1 cellular context compared by ENCODE assay signal in the genomic region with DNA sequence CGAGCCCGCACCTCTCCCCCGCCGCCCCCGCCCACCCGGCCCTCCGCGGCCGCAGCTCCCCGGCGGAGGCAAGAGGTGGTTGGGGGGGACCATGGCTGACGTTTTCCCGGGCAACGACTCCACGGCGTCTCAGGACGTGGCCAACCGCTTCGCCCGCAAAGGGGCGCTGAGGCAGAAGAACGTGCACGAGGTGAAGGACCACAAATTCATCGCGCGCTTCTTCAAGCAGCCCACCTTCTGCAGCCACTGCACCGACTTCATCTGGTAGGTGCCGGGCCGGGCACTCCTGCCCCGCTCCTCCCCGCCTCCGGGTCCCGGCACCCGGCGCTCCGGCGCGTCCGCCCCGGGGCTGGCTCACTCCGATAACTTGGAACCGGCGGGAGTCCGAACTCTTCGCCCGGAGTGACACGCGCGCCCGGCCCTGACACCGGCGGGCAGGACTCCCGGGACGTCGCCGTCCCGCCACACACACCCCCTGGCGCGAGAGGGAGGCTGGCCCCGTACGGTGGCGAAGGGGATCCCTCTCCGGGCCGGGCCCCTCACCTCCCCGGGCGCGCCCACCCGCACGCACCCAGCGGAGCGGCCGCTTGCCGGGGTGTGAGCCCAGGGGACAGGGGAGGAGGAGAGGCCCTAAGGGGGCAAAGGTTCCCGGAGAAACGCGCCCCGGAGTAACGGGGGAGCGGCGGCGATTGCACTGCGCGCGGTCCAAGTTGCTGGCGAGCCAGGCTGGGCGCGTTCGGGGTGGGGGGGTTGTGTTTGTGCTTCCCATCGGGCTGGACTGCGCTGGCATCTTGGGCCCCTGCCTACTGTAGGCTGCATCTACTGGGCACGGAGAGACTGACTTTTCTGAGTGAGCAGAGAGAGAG.
TF ChIP-seq lines count a peak whose summit lies in the region.

No MANE protein-coding gene starts in this region.

TF ChIP-seq in HEK293, 187 proteins besides CTCF, POLR2A, EP300 and RAD21 (continued from another document):
- TF ChIP-seq, protein P1, sequence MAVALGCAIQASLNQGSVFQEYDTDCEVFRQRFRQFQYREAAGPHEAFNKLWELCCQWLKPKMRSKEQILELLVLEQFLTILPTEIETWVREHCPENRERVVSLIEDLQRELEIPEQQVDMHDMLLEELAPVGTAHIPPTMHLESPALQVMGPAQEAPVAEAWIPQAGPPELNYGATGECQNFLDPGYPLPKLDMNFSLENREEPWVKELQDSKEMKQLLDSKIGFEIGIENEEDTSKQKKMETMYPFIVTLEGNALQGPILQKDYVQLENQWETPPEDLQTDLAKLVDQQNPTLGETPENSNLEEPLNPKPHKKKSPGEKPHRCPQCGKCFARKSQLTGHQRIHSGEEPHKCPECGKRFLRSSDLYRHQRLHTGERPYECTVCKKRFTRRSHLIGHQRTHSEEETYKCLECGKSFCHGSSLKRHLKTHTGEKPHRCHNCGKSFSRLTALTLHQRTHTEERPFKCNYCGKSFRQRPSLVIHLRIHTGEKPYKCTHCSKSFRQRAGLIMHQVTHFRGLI (tag by site-specific recombination; IDR thresholded peaks at IDR 0.05): peak; percentile 78
- peak; percentile 63 for TF ChIP-seq ZBTB48 (tag by site-specific recombination; IDR thresholded peaks at IDR 0.05)
- TF ChIP-seq, protein P2, sequence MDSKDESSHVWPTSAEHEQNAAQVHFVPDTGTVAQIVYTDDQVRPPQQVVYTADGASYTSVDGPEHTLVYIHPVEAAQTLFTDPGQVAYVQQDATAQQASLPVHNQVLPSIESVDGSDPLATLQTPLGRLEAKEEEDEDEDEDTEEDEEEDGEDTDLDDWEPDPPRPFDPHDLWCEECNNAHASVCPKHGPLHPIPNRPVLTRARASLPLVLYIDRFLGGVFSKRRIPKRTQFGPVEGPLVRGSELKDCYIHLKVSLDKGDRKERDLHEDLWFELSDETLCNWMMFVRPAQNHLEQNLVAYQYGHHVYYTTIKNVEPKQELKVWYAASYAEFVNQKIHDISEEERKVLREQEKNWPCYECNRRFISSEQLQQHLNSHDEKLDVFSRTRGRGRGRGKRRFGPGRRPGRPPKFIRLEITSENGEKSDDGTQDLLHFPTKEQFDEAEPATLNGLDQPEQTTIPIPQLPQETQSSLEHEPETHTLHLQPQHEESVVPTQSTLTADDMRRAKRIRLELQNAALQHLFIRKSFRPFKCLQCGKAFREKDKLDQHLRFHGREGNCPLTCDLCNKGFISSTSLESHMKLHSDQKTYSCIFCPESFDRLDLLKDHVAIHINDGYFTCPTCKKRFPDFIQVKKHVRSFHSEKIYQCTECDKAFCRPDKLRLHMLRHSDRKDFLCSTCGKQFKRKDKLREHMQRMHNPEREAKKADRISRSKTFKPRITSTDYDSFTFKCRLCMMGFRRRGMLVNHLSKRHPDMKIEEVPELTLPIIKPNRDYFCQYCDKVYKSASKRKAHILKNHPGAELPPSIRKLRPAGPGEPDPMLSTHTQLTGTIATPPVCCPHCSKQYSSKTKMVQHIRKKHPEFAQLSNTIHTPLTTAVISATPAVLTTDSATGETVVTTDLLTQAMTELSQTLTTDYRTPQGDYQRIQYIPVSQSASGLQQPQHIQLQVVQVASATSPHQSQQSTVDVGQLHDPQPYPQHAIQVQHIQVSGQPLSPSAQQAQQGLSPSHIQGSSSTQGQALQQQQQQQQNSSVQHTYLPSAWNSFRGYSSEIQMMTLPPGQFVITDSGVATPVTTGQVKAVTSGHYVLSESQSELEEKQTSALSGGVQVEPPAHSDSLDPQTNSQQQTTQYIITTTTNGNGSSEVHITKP (tag by site-specific recombination; IDR thresholded peaks at IDR 0.05): peak; percentile 94
- TF ChIP-seq ZNF501 (tag by site-specific recombination; IDR thresholded peaks at IDR 0.05): peak; percentile 47; the same call in 1 of the 2 replicates
- no peak for TF ChIP-seq SP2 (tag by site-specific recombination; IDR thresholded peaks at IDR 0.05)
- TF ChIP-seq, protein P3, sequence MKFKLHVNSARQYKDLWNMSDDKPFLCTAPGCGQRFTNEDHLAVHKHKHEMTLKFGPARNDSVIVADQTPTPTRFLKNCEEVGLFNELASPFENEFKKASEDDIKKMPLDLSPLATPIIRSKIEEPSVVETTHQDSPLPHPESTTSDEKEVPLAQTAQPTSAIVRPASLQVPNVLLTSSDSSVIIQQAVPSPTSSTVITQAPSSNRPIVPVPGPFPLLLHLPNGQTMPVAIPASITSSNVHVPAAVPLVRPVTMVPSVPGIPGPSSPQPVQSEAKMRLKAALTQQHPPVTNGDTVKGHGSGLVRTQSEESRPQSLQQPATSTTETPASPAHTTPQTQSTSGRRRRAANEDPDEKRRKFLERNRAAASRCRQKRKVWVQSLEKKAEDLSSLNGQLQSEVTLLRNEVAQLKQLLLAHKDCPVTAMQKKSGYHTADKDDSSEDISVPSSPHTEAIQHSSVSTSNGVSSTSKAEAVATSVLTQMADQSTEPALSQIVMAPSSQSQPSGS (tag by site-specific recombination; IDR thresholded peaks at IDR 0.05; ENCODE audit: low read depth): no peak
- TF ChIP-seq HOXA7 (CRISPR knock-in tag; IDR thresholded peaks at IDR 0.05; ENCODE audit: borderline replicate concordance): no peak
- no peak for TF ChIP-seq ZNF211 (tag by site-specific recombination; IDR thresholded peaks at IDR 0.05; ENCODE audit: low read depth)
- TF ChIP-seq SALL2 (tag by site-specific recombination; IDR thresholded peaks at IDR 0.05; ENCODE audit: borderline replicate concordance): no peak
- no peak for TF ChIP-seq ZFP3 (tag by site-specific recombination; IDR thresholded peaks at IDR 0.05; ENCODE audit: low read depth)
- no peak for TF ChIP-seq ZBTB1 (tag by site-specific recombination; IDR thresholded peaks at IDR 0.05)
- no peak for TF ChIP-seq BCL11A (tag by site-specific recombination; IDR thresholded peaks at IDR 0.05; ENCODE audit: low read depth)
- TF ChIP-seq, protein P4, sequence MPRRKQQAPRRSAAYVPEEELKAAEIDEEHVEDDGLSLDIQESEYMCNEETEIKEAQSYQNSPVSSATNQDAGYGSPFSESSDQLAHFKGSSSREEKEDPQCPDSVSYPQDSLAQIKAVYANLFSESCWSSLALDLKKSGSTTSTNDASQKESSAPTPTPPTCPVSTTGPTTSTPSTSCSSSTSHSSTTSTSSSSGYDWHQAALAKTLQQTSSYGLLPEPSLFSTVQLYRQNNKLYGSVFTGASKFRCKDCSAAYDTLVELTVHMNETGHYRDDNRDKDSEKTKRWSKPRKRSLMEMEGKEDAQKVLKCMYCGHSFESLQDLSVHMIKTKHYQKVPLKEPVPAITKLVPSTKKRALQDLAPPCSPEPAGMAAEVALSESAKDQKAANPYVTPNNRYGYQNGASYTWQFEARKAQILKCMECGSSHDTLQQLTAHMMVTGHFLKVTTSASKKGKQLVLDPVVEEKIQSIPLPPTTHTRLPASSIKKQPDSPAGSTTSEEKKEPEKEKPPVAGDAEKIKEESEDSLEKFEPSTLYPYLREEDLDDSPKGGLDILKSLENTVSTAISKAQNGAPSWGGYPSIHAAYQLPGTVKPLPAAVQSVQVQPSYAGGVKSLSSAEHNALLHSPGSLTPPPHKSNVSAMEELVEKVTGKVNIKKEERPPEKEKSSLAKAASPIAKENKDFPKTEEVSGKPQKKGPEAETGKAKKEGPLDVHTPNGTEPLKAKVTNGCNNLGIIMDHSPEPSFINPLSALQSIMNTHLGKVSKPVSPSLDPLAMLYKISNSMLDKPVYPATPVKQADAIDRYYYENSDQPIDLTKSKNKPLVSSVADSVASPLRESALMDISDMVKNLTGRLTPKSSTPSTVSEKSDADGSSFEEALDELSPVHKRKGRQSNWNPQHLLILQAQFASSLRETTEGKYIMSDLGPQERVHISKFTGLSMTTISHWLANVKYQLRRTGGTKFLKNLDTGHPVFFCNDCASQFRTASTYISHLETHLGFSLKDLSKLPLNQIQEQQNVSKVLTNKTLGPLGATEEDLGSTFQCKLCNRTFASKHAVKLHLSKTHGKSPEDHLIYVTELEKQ (tag by site-specific recombination; IDR thresholded peaks at IDR 0.05; ENCODE audit: borderline replicate concordance): no peak
- TF ChIP-seq ZBTB8A (tag by site-specific recombination; IDR thresholded peaks at IDR 0.05): peak; percentile 96
- TF ChIP-seq, protein P5, sequence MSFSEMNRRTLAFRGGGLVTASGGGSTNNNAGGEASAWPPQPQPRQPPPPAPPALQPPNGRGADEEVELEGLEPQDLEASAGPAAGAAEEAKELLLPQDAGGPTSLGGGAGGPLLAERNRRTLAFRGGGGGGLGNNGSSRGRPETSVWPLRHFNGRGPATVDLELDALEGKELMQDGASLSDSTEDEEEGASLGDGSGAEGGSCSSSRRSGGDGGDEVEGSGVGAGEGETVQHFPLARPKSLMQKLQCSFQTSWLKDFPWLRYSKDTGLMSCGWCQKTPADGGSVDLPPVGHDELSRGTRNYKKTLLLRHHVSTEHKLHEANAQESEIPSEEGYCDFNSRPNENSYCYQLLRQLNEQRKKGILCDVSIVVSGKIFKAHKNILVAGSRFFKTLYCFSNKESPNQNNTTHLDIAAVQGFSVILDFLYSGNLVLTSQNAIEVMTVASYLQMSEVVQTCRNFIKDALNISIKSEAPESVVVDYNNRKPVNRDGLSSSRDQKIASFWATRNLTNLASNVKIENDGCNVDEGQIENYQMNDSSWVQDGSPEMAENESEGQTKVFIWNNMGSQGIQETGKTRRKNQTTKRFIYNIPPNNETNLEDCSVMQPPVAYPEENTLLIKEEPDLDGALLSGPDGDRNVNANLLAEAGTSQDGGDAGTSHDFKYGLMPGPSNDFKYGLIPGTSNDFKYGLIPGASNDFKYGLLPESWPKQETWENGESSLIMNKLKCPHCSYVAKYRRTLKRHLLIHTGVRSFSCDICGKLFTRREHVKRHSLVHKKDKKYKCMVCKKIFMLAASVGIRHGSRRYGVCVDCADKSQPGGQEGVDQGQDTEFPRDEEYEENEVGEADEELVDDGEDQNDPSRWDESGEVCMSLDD (tag by site-specific recombination; IDR thresholded peaks at IDR 0.05): peak; percentile 74
- TF ChIP-seq ZNF23 (tag by site-specific recombination; IDR thresholded peaks at IDR 0.05; ENCODE audit: borderline replicate concordance): no peak
- peak; percentile 67; the same call in 1 of the 2 replicates for TF ChIP-seq ZNF121 (tag by site-specific recombination; IDR thresholded peaks at IDR 0.05)
- no peak for TF ChIP-seq ZNF776 (tag by site-specific recombination; IDR thresholded peaks at IDR 0.05; ENCODE audit: borderline replicate concordance)
